ENCODE assay signal across 15 cellular contexts in genomic region chr4:158129649-158130048, GRCh38. TPM values are rescaled to one million over a fixed set of nuclear protein-coding genes. Genes with fewer than 3 reads are reported as not detected.
A peak's percentile ranks its signal among the peaks of the same experiment; 100 is the strongest.
DNase-seq lines count a peak whose midpoint lies in the region; ATAC-seq and TF ChIP-seq lines count a peak whose summit lies in the region.
"Had no signal": no experiment of that assay in that cellular context is flagged by ENCODE, and none has a peak within 500 bp of the region (broad histone marks: within the 10 kb centered on the region; RNA-seq: fewer than 3 reads in every experiment).

No MANE protein-coding gene starts in this region.

- intact Hi-C loops in upper lobe of right lung (cut with DNase I) (no loop called here), psoas muscle (cut with DNase I) (no loop called here)

- no peak overlapping the region for H3K27ac ChIP-seq in upper lobe of right lung
- H3K27ac ChIP-seq in psoas muscle: no peak overlapping the region

- DNase-seq in upper lobe of right lung (no peak), NCI-H1092 treated with DMSO at 0.1 percent for 48 hours (lab: John Stamatoyannopoulos, UW) (no peak), psoas muscle (no peak)
- DNase-seq in activated CD8-positive, alpha-beta memory T cell treated with anti-CD3 and anti-CD28 coated beads, Interleukin-2, amount 50 U/mL, for 4 hours: no peak
- DNase-seq: activated CD8-positive, alpha-beta T cell treated with anti-CD3 and anti-CD28 coated beads, Interleukin-2, amount 10 ng/mL, durations not matched to agents 7 days and 5 days; anterior cingulate cortex; GDM1; midbrain; NCI-H2029 treated with DMSO at 0.1 percent for 48 hours; SHP77; stimulated activated CD8-positive, alpha-beta memory T cell treated with anti-CD3 and anti-CD28 coated beads, Interleukin-4, amount 100 ng/mL, for 48 hours had no signal

- TF ChIP-seq CTCF in upper lobe of right lung (IDR thresholded peaks at IDR 0.05) (no peak), psoas muscle (IDR thresholded peaks at IDR 0.05) (no peak)

- H3K36me3 ChIP-seq in upper lobe of right lung: no peaks in the 10 kb centered on the region
- no peaks in the 10 kb centered on the region for H3K36me3 ChIP-seq in psoas muscle (ENCODE audit: insufficient read depth in 1 of 2, low read depth in 1 of 2)

- H3K9me3 ChIP-seq in upper lobe of right lung (no peaks in the 10 kb centered on the region), psoas muscle (no peaks in the 10 kb centered on the region)

- WGBS in psoas muscle, 3 donors: 76 to 91% (median 89%) methylated on average over 1 of the region's 1 CpG

- ATAC-seq in GM19351 (IDR thresholded peaks at IDR 0.05; ENCODE audit: unreplicated experiment) (peak; percentile 92), HG02798 (IDR thresholded peaks at IDR 0.05; ENCODE audit: poor library complexity, unreplicated experiment) (peak; percentile 83), HG03575 (IDR thresholded peaks at IDR 0.05; ENCODE audit: extremely low read depth, insufficient number of reproducible peaks, low FRiP score, unreplicated experiment) (peak; percentile 97), upper lobe of right lung (peak; percentile 36), psoas muscle (no peak)
- ATAC-seq: activated CD8-positive, alpha-beta T cell treated with anti-CD3 and anti-CD28 coated beads, Interleukin-2, amount 10 ng/mL, durations not matched to agents 7 days and 5 days; esophagus mucosa had no signal

- H3K4me1 ChIP-seq in upper lobe of right lung: no peaks in the 10 kb centered on the region
- no peaks in the 10 kb centered on the region for H3K4me1 ChIP-seq in psoas muscle

- H3K4me3 ChIP-seq in upper lobe of right lung: no peak overlapping the region
- no peak overlapping the region for H3K4me3 ChIP-seq in psoas muscle

- H3K27me3 ChIP-seq in upper lobe of right lung: no peaks in the 10 kb centered on the region
- no peaks in the 10 kb centered on the region for H3K27me3 ChIP-seq in psoas muscle (ENCODE audit: insufficient read depth in 3 of 3, low read length in 2 of 3)

RNA-seq across cellular contexts. Expression of gene GASK1B, which starts 43.2 kb away (rescaled TPM):
- total RNA-seq in upper lobe of right lung (37.3 TPM), psoas muscle (10 to 100 TPM in 1 of 4 donors, 1 to 10 TPM in 3; 5.3 to 16.7 (median 8.0) TPM)
- polyA plus RNA-seq in psoas muscle: 1 to 10 TPM; 2.6 to 5.4 (median 3.2) TPM
- total RNA-seq: activated CD8-positive, alpha-beta T cell treated with anti-CD3 and anti-CD28 coated beads, Interleukin-2, amount 10 ng/mL, durations not matched to agents 7 days and 5 days had no signal

Comparison
In these comparisons a context has a peak if more than half of its experiments do, and no peak if none do; other contexts are left out.
1. ATAC-seq: peak in GM19351 (single experiment), HG02798 (single experiment), HG03575 (single experiment) and upper lobe of right lung (single experiment); none in psoas muscle (0 of 4).